14 cellular contexts compared by ENCODE assay signal in genomic region chr20:60993647-60994046, GRCh38.
DNase-seq lines count a peak whose midpoint lies in the region; ATAC-seq and TF ChIP-seq lines count a peak whose summit lies in the region.
"Had no signal": no experiment of that assay in that cellular context is flagged by ENCODE, and none has a peak within 500 bp of the region (broad histone marks: within the 10 kb centered on the region; RNA-seq: fewer than 3 reads in every experiment).

No MANE protein-coding gene starts in this region.

- no peak overlapping the region for H3K4me3 ChIP-seq in astrocyte of the cerebellum (ENCODE audit: low read depth, low read length)
- no peak overlapping the region for H3K4me3 ChIP-seq in naive thymus-derived CD4-positive, alpha-beta T cell (ENCODE audit: low read length)
- H3K4me3 ChIP-seq: esophagus muscularis mucosa, tibial artery had no signal

- H3K4me3 Mint-ChIP-seq in naive thymus-derived CD4-positive, alpha-beta T cell = no peak overlapping the region
- no peak overlapping the region for H3K4me3 Mint-ChIP-seq in T-helper 2 cell treated with Interferon-gamma antibody and Interleukin-4, amounts not matched to agents 5 μg/mL and 100 μg/mL, for 36 hours
- H3K4me3 Mint-ChIP-seq in activated CD8-positive, alpha-beta memory T cell treated with anti-CD3 and anti-CD28 coated beads, Interleukin-2, amount 10 ng/mL, durations not matched to agents 7 days and 5 days = no peak overlapping the region
- H3K4me3 Mint-ChIP-seq: activated CD8-positive, alpha-beta T cell treated with anti-CD3 and anti-CD28 coated beads for 36 hours; activated naive CD4-positive, alpha-beta T cell treated with anti-CD3 and anti-CD28 coated beads for 36 hours; T-helper 1 cell treated with Interleukin-12 subunit alpha and Interleukin-12 subunit beta and Interleukin-4 antibody, amounts not matched to agents 30 μg/mL and 1 μg/mL, for 36 hours had no signal

- peak; percentile 4 for TF ChIP-seq CTCF in astrocyte of the cerebellum (IDR thresholded peaks at IDR 0.05; ENCODE audit: low read depth, low read length, missing control alignments)

- H3K4me1 ChIP-seq in naive thymus-derived CD4-positive, alpha-beta T cell (ENCODE audit: control insufficient read depth in 2 of 2, insufficient read depth in 2 of 2, low read length in 2 of 2) = no peaks in the 10 kb centered on the region
- H3K4me1 ChIP-seq: tibial artery had no signal

- intact Hi-C loops in naive thymus-derived CD4-positive, alpha-beta T cell (cut with micrococcal nuclease) = no loop called here

- no peaks in the 10 kb centered on the region for H3K27me3 ChIP-seq in naive thymus-derived CD4-positive, alpha-beta T cell (ENCODE audit: control insufficient read depth in 2 of 2, insufficient read depth in 2 of 2, low read length in 2 of 2)
- H3K27me3 ChIP-seq: esophagus muscularis mucosa had no signal

- H3K27me3 Mint-ChIP-seq in naive thymus-derived CD4-positive, alpha-beta T cell = peaks cover 0 to 23% (median 9%) of the 10 kb centered on the region in 5 donors
- no peaks in the 10 kb centered on the region for H3K27me3 Mint-ChIP-seq in T-helper 2 cell treated with Interferon-gamma antibody and Interleukin-4, amounts not matched to agents 5 μg/mL and 100 μg/mL, for 36 hours (ENCODE audit: low read depth)
- H3K27me3 Mint-ChIP-seq in activated CD8-positive, alpha-beta memory T cell treated with anti-CD3 and anti-CD28 coated beads, Interleukin-2, amount 10 ng/mL, durations not matched to agents 7 days and 5 days = no peaks in the 10 kb centered on the region

- in situ Hi-C loops in astrocyte of the cerebellum (cut with HindIII; ENCODE audit: low sequenced_read_pairs) = no loop called here

- no peak for ATAC-seq in GM21515 (IDR thresholded peaks at IDR 0.05; ENCODE audit: unreplicated experiment)
- ATAC-seq in naive thymus-derived CD4-positive, alpha-beta T cell = no peak
- ATAC-seq in activated CD8-positive, alpha-beta memory T cell treated with anti-CD3 and anti-CD28 coated beads, Interleukin-2, amount 10 ng/mL, durations not matched to agents 7 days and 5 days = no peak
- ATAC-seq: activated CD8-positive, alpha-beta T cell treated with anti-CD3 and anti-CD28 coated beads for 36 hours had no signal

- CTCF ChIA-PET in naive thymus-derived CD4-positive, alpha-beta T cell (lab: Charles Lee) = no interaction called here
- CTCF ChIA-PET in activated CD8-positive, alpha-beta memory T cell treated with anti-CD3 and anti-CD28 coated beads, Interleukin-2, amount 10 ng/mL, durations not matched to agents 7 days and 5 days (lab: Charles Lee) = no interaction called here

- no peaks in the 10 kb centered on the region for H3K9me3 ChIP-seq in naive thymus-derived CD4-positive, alpha-beta T cell (ENCODE audit: control insufficient read depth in 2 of 3, low read length in 3 of 3)
- H3K9me3 ChIP-seq: esophagus muscularis mucosa, tibial artery had no signal

- no peak overlapping the region for H3K27ac ChIP-seq in naive thymus-derived CD4-positive, alpha-beta T cell (ENCODE audit: low read depth, low read length)
- H3K27ac ChIP-seq: esophagus muscularis mucosa, tibial artery had no signal

- no peak overlapping the region for H3K27ac Mint-ChIP-seq in naive thymus-derived CD4-positive, alpha-beta T cell
- no peak overlapping the region for H3K27ac Mint-ChIP-seq in T-helper 2 cell treated with Interferon-gamma antibody and Interleukin-4, amounts not matched to agents 5 μg/mL and 100 μg/mL, for 36 hours
- H3K27ac Mint-ChIP-seq in activated CD8-positive, alpha-beta memory T cell treated with anti-CD3 and anti-CD28 coated beads, Interleukin-2, amount 10 ng/mL, durations not matched to agents 7 days and 5 days = no peak overlapping the region
- H3K27ac Mint-ChIP-seq: activated CD8-positive, alpha-beta T cell treated with anti-CD3 and anti-CD28 coated beads for 36 hours; activated naive CD4-positive, alpha-beta T cell treated with anti-CD3 and anti-CD28 coated beads for 36 hours; T-helper 1 cell treated with Interleukin-12 subunit alpha and Interleukin-12 subunit beta and Interleukin-4 antibody, amounts not matched to agents 30 μg/mL and 1 μg/mL, for 36 hours had no signal

- H3K36me3 Mint-ChIP-seq in naive thymus-derived CD4-positive, alpha-beta T cell = peaks cover 0 to 4% (median 0%) of the 10 kb centered on the region in 5 donors
- H3K36me3 Mint-ChIP-seq in T-helper 2 cell treated with Interferon-gamma antibody and Interleukin-4, amounts not matched to agents 5 μg/mL and 100 μg/mL, for 36 hours (ENCODE audit: low read depth) = no peaks in the 10 kb centered on the region
- H3K36me3 Mint-ChIP-seq in activated CD8-positive, alpha-beta memory T cell treated with anti-CD3 and anti-CD28 coated beads, Interleukin-2, amount 10 ng/mL, durations not matched to agents 7 days and 5 days = no peaks in the 10 kb centered on the region

- DNase-seq in EL (peak; percentile 6), HT1080 (ENCODE audit: low read depth) (peak; percentile 5), astrocyte of the cerebellum (ENCODE audit: low read depth) (no peak), left kidney (ENCODE audit: low read depth, low spot score) (peak; percentile 41)
- no peak for DNase-seq in naive thymus-derived CD4-positive, alpha-beta T cell
- no peak for DNase-seq in T-helper 2 cell treated with Interferon-gamma antibody and Interleukin-4, amounts not matched to agents 5 μg/mL and 100 μg/mL, for 36 hours (ENCODE audit: low spot score)
- no peak for DNase-seq in activated CD8-positive, alpha-beta memory T cell treated with anti-CD3 and anti-CD28 coated beads, Interleukin-2, amount 10 ng/mL, durations not matched to agents 7 days and 5 days
- DNase-seq: activated CD8-positive, alpha-beta T cell treated with anti-CD3 and anti-CD28 coated beads for 36 hours; activated naive CD4-positive, alpha-beta T cell treated with anti-CD3 and anti-CD28 coated beads for 36 hours; NCI-H510A; tibial artery had no signal

- H3K4me1 Mint-ChIP-seq in naive thymus-derived CD4-positive, alpha-beta T cell = no peaks in the 10 kb centered on the region
- no peaks in the 10 kb centered on the region for H3K4me1 Mint-ChIP-seq in T-helper 2 cell treated with Interferon-gamma antibody and Interleukin-4, amounts not matched to agents 5 μg/mL and 100 μg/mL, for 36 hours (ENCODE audit: low read depth)
- no peaks in the 10 kb centered on the region for H3K4me1 Mint-ChIP-seq in activated CD8-positive, alpha-beta memory T cell treated with anti-CD3 and anti-CD28 coated beads, Interleukin-2, amount 10 ng/mL, durations not matched to agents 7 days and 5 days

- peaks cover 0 to 4% (median 0%) of the 10 kb centered on the region in 11 donors for H3K9me3 Mint-ChIP-seq in naive thymus-derived CD4-positive, alpha-beta T cell
- no peaks in the 10 kb centered on the region for H3K9me3 Mint-ChIP-seq in T-helper 2 cell treated with Interferon-gamma antibody and Interleukin-4, amounts not matched to agents 5 μg/mL and 100 μg/mL, for 36 hours
- H3K9me3 Mint-ChIP-seq in activated CD8-positive, alpha-beta memory T cell treated with anti-CD3 and anti-CD28 coated beads, Interleukin-2, amount 10 ng/mL, durations not matched to agents 7 days and 5 days (ENCODE audit: low read depth) = peaks cover 4% of the 10 kb centered on the region
- H3K9me3 Mint-ChIP-seq: activated CD8-positive, alpha-beta T cell treated with anti-CD3 and anti-CD28 coated beads for 36 hours; activated naive CD4-positive, alpha-beta T cell treated with anti-CD3 and anti-CD28 coated beads for 36 hours; T-helper 1 cell treated with Interleukin-12 subunit alpha and Interleukin-12 subunit beta and Interleukin-4 antibody, amounts not matched to agents 30 μg/mL and 1 μg/mL, for 36 hours had no signal

- POLR2A ChIA-PET in naive thymus-derived CD4-positive, alpha-beta T cell (lab: Charles Lee) = no interaction called here

- H3K36me3 ChIP-seq in naive thymus-derived CD4-positive, alpha-beta T cell (ENCODE audit: control insufficient read depth in 2 of 3, insufficient read depth in 3 of 3, low read length in 3 of 3) = no peaks in the 10 kb centered on the region
- H3K36me3 ChIP-seq: esophagus muscularis mucosa, tibial artery had no signal

Comparison
In these comparisons a context has a peak if more than half of its experiments do, and no peak if none do; other contexts are left out.
1. DNase-seq: peak in EL (single experiment), HT1080 (single experiment) and left kidney (single experiment); none in astrocyte of the cerebellum (single experiment), naive thymus-derived CD4-positive, alpha-beta T cell (0 of 9), T-helper 2 cell treated with Interferon-gamma antibody and Interleukin-4, amounts not matched to agents 5 μg/mL and 100 μg/mL, for 36 hours (single experiment) and activated CD8-positive, alpha-beta memory T cell treated with anti-CD3 and anti-CD28 coated beads, Interleukin-2, amount 10 ng/mL, durations not matched to agents 7 days and 5 days (single experiment).